Comparison of ENCODE assay signal across 18 cellular contexts in the genomic region with DNA sequence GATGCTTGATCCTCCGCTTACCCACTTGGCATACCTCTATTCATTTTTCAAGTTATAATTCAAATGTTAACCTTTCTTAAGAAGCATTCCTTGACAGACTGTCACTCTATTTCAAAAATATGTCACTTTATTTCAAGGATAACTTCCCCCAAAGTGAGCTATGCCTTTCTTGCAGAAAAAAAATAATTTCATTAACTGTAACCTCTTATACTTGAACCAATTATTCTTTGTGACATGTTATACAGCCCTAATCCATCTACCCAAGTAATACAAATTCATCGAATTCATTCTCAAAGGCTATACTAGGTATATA.
"Had no signal": no experiment of that assay in that cellular context is flagged by ENCODE, and none has a peak within 500 bp of the region (broad histone marks: within the 10 kb centered on the region; RNA-seq: fewer than 3 reads in every experiment).

No MANE protein-coding gene starts in this region.

- H3K4me1 ChIP-seq: esophagus muscularis mucosa, gastrocnemius medialis, tibial nerve had no signal

- H3K27me3 Mint-ChIP-seq: dendritic cell treated with granulocyte-macrophage colony-stimulating factor and Interleukin-4, amounts not matched to agents 40 ng/mL and 50 ng/mL, for 4 days had no signal

- H3K9ac ChIP-seq: neural progenitor cell had no signal

- H3K36me3 Mint-ChIP-seq: immature natural killer cell; memory B cell; naive thymus-derived CD4-positive, alpha-beta T cell had no signal

- H3K27ac Mint-ChIP-seq: dendritic cell treated with granulocyte-macrophage colony-stimulating factor and Interleukin-4, amounts not matched to agents 40 ng/mL and 50 ng/mL, for 4 days; effector memory CD8-positive, alpha-beta T cell; immature natural killer cell; memory B cell; naive thymus-derived CD4-positive, alpha-beta T cell; neural progenitor cell had no signal

- H3K36me3 ChIP-seq: esophagus muscularis mucosa, gastrocnemius medialis, left lung, lower lobe of right lung, neural progenitor cell, ovary, tibial nerve had no signal

- H3K4me3 Mint-ChIP-seq: central memory CD8-positive, alpha-beta T cell; dendritic cell treated with granulocyte-macrophage colony-stimulating factor and Interleukin-4, amounts not matched to agents 40 ng/mL and 50 ng/mL, for 4 days; effector memory CD8-positive, alpha-beta T cell; immature natural killer cell; memory B cell; naive thymus-derived CD4-positive, alpha-beta T cell; neural progenitor cell had no signal

- H3K27me3 ChIP-seq: esophagus muscularis mucosa, gastrocnemius medialis, left lung, neural progenitor cell, ovary, tibial nerve had no signal

- H3K9me3 Mint-ChIP-seq: central memory CD8-positive, alpha-beta T cell; dendritic cell treated with granulocyte-macrophage colony-stimulating factor and Interleukin-4, amounts not matched to agents 40 ng/mL and 50 ng/mL, for 4 days; effector memory CD8-positive, alpha-beta T cell; immature natural killer cell; memory B cell; naive thymus-derived CD4-positive, alpha-beta T cell; neural progenitor cell had no signal

- H3K9me3 ChIP-seq: esophagus muscularis mucosa, gastrocnemius medialis, left lung, lower lobe of right lung, ovary, tibial nerve had no signal

- H3K4me2 ChIP-seq: neural progenitor cell, smooth muscle cell had no signal

- H3K4me1 Mint-ChIP-seq: central memory CD8-positive, alpha-beta T cell; immature natural killer cell; memory B cell had no signal

- DNase-seq: effector memory CD8-positive, alpha-beta T cell; gastrocnemius medialis; immature natural killer cell; left lung; lower lobe of right lung; ovary; right cardiac atrium; stimulated activated CD4-positive, alpha-beta T cell treated with anti-CD3 and anti-CD28 coated beads, Interleukin-2, amount 100 ng/mL, for 48 hours; stimulated activated naive CD8-positive, alpha-beta T cell treated with anti-CD3 and anti-CD28 coated beads, Interleukin-15, Interleukin-2, amounts not matched to agents 100 U/mL and 50 U/mL, for 24 hours had no signal

- ATAC-seq: gastrocnemius medialis; stimulated activated naive CD8-positive, alpha-beta T cell treated with anti-CD3 and anti-CD28 coated beads, Interleukin-15, Interleukin-2, amounts not matched to agents 100 U/mL and 50 U/mL, for 24 hours had no signal

- H3K4me3 ChIP-seq: esophagus muscularis mucosa, gastrocnemius medialis, left lung, lower lobe of right lung, neural progenitor cell, ovary, tibial nerve had no signal

- H3K27ac ChIP-seq: epithelial cell of prostate, esophagus muscularis mucosa, gastrocnemius medialis, left lung, lower lobe of right lung, neural progenitor cell, ovary, tibial nerve had no signal

- H2AFZ ChIP-seq: neural progenitor cell had no signal
